Comparison of ENCODE assay signal across 8 cellular contexts in the genomic region with DNA sequence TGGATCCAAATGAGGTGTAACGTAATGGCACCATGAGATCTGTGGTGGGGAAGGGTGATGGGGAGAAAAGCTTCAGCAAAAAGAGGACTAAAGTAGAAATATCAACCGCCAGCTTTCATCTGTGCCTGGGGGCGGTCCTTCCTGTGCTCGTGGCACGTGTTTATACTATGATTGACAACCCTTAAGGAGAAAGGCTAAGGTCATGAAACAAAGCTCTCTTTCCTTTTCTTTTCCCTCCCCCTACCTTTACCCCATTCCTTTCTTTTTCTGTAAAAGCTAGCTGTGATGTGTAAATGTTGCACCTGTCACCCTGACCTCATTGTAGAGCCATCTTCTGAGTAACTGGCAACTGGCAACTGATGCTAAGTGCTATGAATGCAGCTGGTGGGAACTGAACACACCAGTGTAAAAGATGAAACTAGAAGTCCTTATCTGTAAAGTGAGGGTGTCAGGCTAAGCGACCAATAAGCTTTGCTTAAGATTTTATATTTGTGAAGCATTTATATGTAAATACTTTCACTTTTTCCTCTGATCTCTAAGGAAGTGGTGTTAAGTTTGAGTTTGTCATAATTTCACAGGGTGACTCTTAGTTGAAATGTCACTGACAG.
A peak's percentile ranks its signal among the peaks of the same experiment; 100 is the strongest.
DNase-seq lines count a peak whose midpoint lies in the region; ATAC-seq and TF ChIP-seq lines count a peak whose summit lies in the region.

No MANE protein-coding gene starts in this region.

- DNase-seq in T-helper 9 cell, result peak; percentile 18
- DNase-seq in effector CD4-positive, alpha-beta T cell, result peak; percentile 40
- peak in 2 of 3 donors; percentile 26 to 30 for DNase-seq in stimulated activated CD4-positive, alpha-beta T cell treated with anti-CD3 and anti-CD28 coated beads, TNF-alpha, amount 100 ng/mL, for 48 hours (ENCODE audit: low read depth in 3 of 3)
- DNase-seq in Ammon's horn (ENCODE audit: low spot score), result no peak
- no peak for DNase-seq in amygdala (lab: John Stamatoyannopoulos, UW)
- DNase-seq in NCI-H1694 (lab: John Stamatoyannopoulos, UW), result no peak

- TF ChIP-seq POLR2A in GM19099 (IDR thresholded peaks at IDR 0.05; ENCODE audit: extremely low read depth, insufficient read length, low read depth), result peak; percentile 43

- ATAC-seq in HG03097 (IDR thresholded peaks at IDR 0.05; ENCODE audit: low FRiP score, unreplicated experiment), result peak; percentile 62

Comparison
In these comparisons a context has a peak if more than half of its experiments do, and no peak if none do; other contexts are left out.
1. DNase-seq: peak in T-helper 9 cell (single experiment), effector CD4-positive, alpha-beta T cell (single experiment) and stimulated activated CD4-positive, alpha-beta T cell treated with anti-CD3 and anti-CD28 coated beads, TNF-alpha, amount 100 ng/mL, for 48 hours (2 of 3); none in Ammon's horn (single experiment), amygdala (0 of 56) and NCI-H1694 (single experiment).